ENCODE assay signal across 13 cellular contexts in genomic region chr10:30928742-30929141, GRCh38.
A peak's percentile ranks its signal among the peaks of the same experiment; 100 is the strongest.
DNase-seq lines count a peak whose midpoint lies in the region; ATAC-seq and TF ChIP-seq lines count a peak whose summit lies in the region.
"Had no signal": no experiment of that assay in that cellular context is flagged by ENCODE, and none has a peak within 500 bp of the region (broad histone marks: within the 10 kb centered on the region; RNA-seq: fewer than 3 reads in every experiment).

No MANE protein-coding gene starts in this region.

- H3K36me3 Mint-ChIP-seq in activated naive CD8-positive, alpha-beta T cell: peaks cover 18% of the 10 kb centered on the region

- H3K9me3 ChIP-seq in thyroid gland (no peaks in the 10 kb centered on the region), aorta (ENCODE audit: control insufficient read depth, low read length) (peaks cover 1% of the 10 kb centered on the region)

- WGBS in thyroid gland, 2 donors: 82 to 89% methylated on average over 2 of the region's 2 CpGs
- WGBS in aorta, 2 donors: 80% methylated on average over 2 of the region's 2 CpGs

- no peak overlapping the region for H3K27ac ChIP-seq in thyroid gland
- no peak overlapping the region for H3K27ac ChIP-seq in aorta (ENCODE audit: low read depth in 1 of 2, low read length in 2 of 2)
- H3K27ac ChIP-seq: spleen, WERI-Rb-1 had no signal

- peak overlapping the region; percentile 78 for H3K4me3 Mint-ChIP-seq in activated naive CD8-positive, alpha-beta T cell
- H3K4me3 Mint-ChIP-seq: dendritic cell treated with granulocyte-macrophage colony-stimulating factor and Interleukin-4, amounts not matched to agents 40 ng/mL and 50 ng/mL, for 4 days had no signal

- ATAC-seq in GM19372 (IDR thresholded peaks at IDR 0.05; ENCODE audit: low read depth, unreplicated experiment) (peak; percentile 56), HG02981 (IDR thresholded peaks at IDR 0.05; ENCODE audit: unreplicated experiment) (peak; percentile 73), GM18520 (IDR thresholded peaks at IDR 0.05; ENCODE audit: unreplicated experiment) (no peak), aorta (ENCODE audit: low FRiP score) (no peak)
- ATAC-seq: Right ventricle myocardium inferior had no signal

- intact Hi-C loops in thyroid gland (cut with DNase I): no loop called here
- intact Hi-C loops in aorta (cut with DNase I): no loop called here

- DNase-seq in GM12865 (ENCODE audit: low read depth) (peak; percentile 52), thyroid gland (no peak), globus pallidus (ENCODE audit: low spot score) (no peak), aorta (no peak)
- DNase-seq: NCI-H446, spleen, WERI-Rb-1 had no signal

- H3K27me3 ChIP-seq in thyroid gland (no peaks in the 10 kb centered on the region), aorta (ENCODE audit: control insufficient read depth in 1 of 2, insufficient read depth in 2 of 2, low read length in 1 of 2) (no peaks in the 10 kb centered on the region)
- H3K27me3 ChIP-seq: spleen had no signal

- H3K4me3 ChIP-seq in GM12865 (ENCODE audit: low read depth, low read length) (peak overlapping the region; percentile 23), thyroid gland (replicated peaks in 1 of 3) (no peak overlapping the region), aorta (ENCODE audit: low read length in 2 of 2) (no peak overlapping the region)
- H3K4me3 ChIP-seq: spleen had no signal

- no peaks in the 10 kb centered on the region for H3K4me1 ChIP-seq in thyroid gland
- no peaks in the 10 kb centered on the region for H3K4me1 ChIP-seq in aorta (ENCODE audit: control insufficient read depth in 1 of 2, insufficient read depth in 2 of 2, low read length in 2 of 2)
- H3K4me1 ChIP-seq: spleen had no signal

- peaks cover 12% of the 10 kb centered on the region for H3K4me1 Mint-ChIP-seq in activated naive CD8-positive, alpha-beta T cell (ENCODE audit: low read depth)

- H3K9me3 Mint-ChIP-seq in activated naive CD8-positive, alpha-beta T cell (ENCODE audit: low read depth): peaks cover 14% of the 10 kb centered on the region

- peak overlapping the region; percentile 76 for H3K27ac Mint-ChIP-seq in activated naive CD8-positive, alpha-beta T cell
- H3K27ac Mint-ChIP-seq: dendritic cell treated with granulocyte-macrophage colony-stimulating factor and Interleukin-4, amounts not matched to agents 40 ng/mL and 50 ng/mL, for 4 days had no signal

- TF ChIP-seq POLR2A in thyroid gland (IDR thresholded peaks at IDR 0.05): no peak

- H3K27me3 Mint-ChIP-seq in activated naive CD8-positive, alpha-beta T cell: no peaks in the 10 kb centered on the region
- H3K27me3 Mint-ChIP-seq: dendritic cell treated with granulocyte-macrophage colony-stimulating factor and Interleukin-4, amounts not matched to agents 40 ng/mL and 50 ng/mL, for 4 days had no signal

- no peak for TF ChIP-seq CTCF in GM12865 (IDR thresholded peaks at IDR 0.05; ENCODE audit: insufficient read depth, low read depth, low read length, missing control alignments)
- no peak for TF ChIP-seq CTCF in thyroid gland (IDR thresholded peaks at IDR 0.05)

- H3K36me3 ChIP-seq in thyroid gland: no peaks in the 10 kb centered on the region
- peaks cover 2 to 4% of the 10 kb centered on the region in 2 donors for H3K36me3 ChIP-seq in aorta (ENCODE audit: control insufficient read depth in 1 of 2, insufficient read depth in 2 of 2, low read length in 1 of 2)
- H3K36me3 ChIP-seq: WERI-Rb-1 had no signal

Comparison
In these comparisons a context has a peak if more than half of its experiments do, and no peak if none do; other contexts are left out.
1. ATAC-seq: peak in GM19372 (single experiment) and HG02981 (single experiment); none in GM18520 (single experiment) and aorta (single experiment).